ENCODE assay signal across 18 cellular contexts in genomic region chr11:73566422-73566821, GRCh38.
"Had no signal": no experiment of that assay in that cellular context is flagged by ENCODE, and none has a peak within 500 bp of the region (broad histone marks: within the 10 kb centered on the region; RNA-seq: fewer than 3 reads in every experiment).

No MANE protein-coding gene starts in this region.

- H3K36me3 ChIP-seq: colonic mucosa, suprapubic skin had no signal

- H3K9me3 ChIP-seq: colonic mucosa, suprapubic skin had no signal

- H3K27me3 ChIP-seq: colonic mucosa, suprapubic skin had no signal

- H3K4me3 Mint-ChIP-seq: activated naive CD4-positive, alpha-beta T cell treated with anti-CD3 and anti-CD28 coated beads, Interleukin-2, amount 10 ng/mL, durations not matched to agents 7 days and 5 days; activated T-cell treated with anti-CD3 and anti-CD28 coated beads, Interleukin-2, amount 50 U/mL, for 24 hours; natural killer cell treated with Interleukin-12 subunit alpha and Interleukin-12 subunit beta and Interleukin-15 and Interleukin-18, amount 100 ng/mL, for 72 hours; T-cell; type B pancreatic cell had no signal

- H3K27ac ChIP-seq: colonic mucosa, SK-N-MC, suprapubic skin had no signal

- H3K9me3 Mint-ChIP-seq: activated naive CD4-positive, alpha-beta T cell treated with anti-CD3 and anti-CD28 coated beads, Interleukin-2, amount 10 ng/mL, durations not matched to agents 7 days and 5 days; activated T-cell treated with anti-CD3 and anti-CD28 coated beads, Interleukin-2, amount 50 U/mL, for 24 hours; natural killer cell treated with Interleukin-12 subunit alpha and Interleukin-12 subunit beta and Interleukin-15 and Interleukin-18, amount 100 ng/mL, for 72 hours; T-cell; type B pancreatic cell had no signal

- H3K4me1 Mint-ChIP-seq: activated naive CD4-positive, alpha-beta T cell treated with anti-CD3 and anti-CD28 coated beads, Interleukin-2, amount 10 ng/mL, durations not matched to agents 7 days and 5 days had no signal

- H3K36me3 Mint-ChIP-seq: natural killer cell treated with Interleukin-12 subunit alpha and Interleukin-12 subunit beta and Interleukin-15 and Interleukin-18, amount 100 ng/mL, for 72 hours had no signal

- H3K4me1 ChIP-seq: colonic mucosa, suprapubic skin had no signal

- FAIRE-seq: small intestine had no signal

- H3K27me3 Mint-ChIP-seq: activated naive CD4-positive, alpha-beta T cell treated with anti-CD3 and anti-CD28 coated beads, Interleukin-2, amount 10 ng/mL, durations not matched to agents 7 days and 5 days; activated T-cell treated with anti-CD3 and anti-CD28 coated beads, Interleukin-2, amount 50 U/mL, for 24 hours; natural killer cell treated with Interleukin-12 subunit alpha and Interleukin-12 subunit beta and Interleukin-15 and Interleukin-18, amount 100 ng/mL, for 72 hours; T-cell; type B pancreatic cell had no signal

- DNase-seq: activated CD4-positive, alpha-beta T cell treated with anti-CD3 and anti-CD28 coated beads for 1 hour; activated CD4-positive, alpha-beta T cell treated with anti-CD3 and anti-CD28 coated beads, Interleukin-2, amount 50 U/mL, for 4 hours; activated naive CD4-positive, alpha-beta T cell treated with anti-CD3 and anti-CD28 coated beads, Interleukin-2, amount 10 ng/mL, durations not matched to agents 7 days and 5 days; activated T-cell treated with anti-CD3 and anti-CD28 coated beads, Interleukin-2, amount 50 U/mL, for 24 hours; caudate nucleus; colonic mucosa; effector CD8-positive, alpha-beta T cell; hypothalamus; nucleus accumbens; small intestine; stimulated activated CD4-positive, alpha-beta T cell treated with anti-CD3 and anti-CD28 coated beads, Interleukin-4, amount 100 ng/mL, for 24 hours; stimulated activated naive CD8-positive, alpha-beta T cell treated with anti-CD3 and anti-CD28 coated beads, Interleukin-15, Interleukin-2, amounts not matched to agents 100 U/mL and 50 U/mL, for 24 hours; T-cell; T-helper 9 cell had no signal

- H3K27ac Mint-ChIP-seq: activated naive CD4-positive, alpha-beta T cell treated with anti-CD3 and anti-CD28 coated beads, Interleukin-2, amount 10 ng/mL, durations not matched to agents 7 days and 5 days; activated T-cell treated with anti-CD3 and anti-CD28 coated beads, Interleukin-2, amount 50 U/mL, for 24 hours; natural killer cell treated with Interleukin-12 subunit alpha and Interleukin-12 subunit beta and Interleukin-15 and Interleukin-18, amount 100 ng/mL, for 72 hours; T-cell had no signal

- H3K4me3 ChIP-seq: colonic mucosa, SK-N-MC, suprapubic skin had no signal
